1 cellular context compared by ENCODE assay signal in genomic region chr2:70553584-70554337, GRCh38.
TF ChIP-seq lines count a peak whose summit lies in the region.

TGFA (minus strand) TSS chr2:70553826; CDS start chr2:70553767, 59 bp downstream.

TF ChIP-seq in HepG2, 621 proteins besides CTCF, POLR2A, EP300 and RAD21 (continued from another document and continues in another):
- TF ChIP-seq GMEB1 (CRISPR knock-in tag; IDR thresholded peaks at IDR 0.05; ENCODE audit: borderline replicate concordance), result peak; percentile 72
- no peak for TF ChIP-seq ZNF207 (IDR thresholded peaks at IDR 0.05; ENCODE audit: borderline replicate concordance)
- TF ChIP-seq NFYB (CRISPR knock-in tag; IDR thresholded peaks at IDR 0.05), result no peak
- TF ChIP-seq MTA1 (CRISPR knock-in tag; IDR thresholded peaks at IDR 0.05; ENCODE audit: borderline replicate concordance), result 0 out of 2 replicates have a peak, but pooled peaks have one; percentile 55
- TF ChIP-seq RXRB (CRISPR knock-in tag; IDR thresholded peaks at IDR 0.05; ENCODE audit: borderline replicate concordance), result peak; percentile 55; the same call in 1 of the 2 replicates
- TF ChIP-seq U2AF1 (optimal IDR thresholded peaks at IDR 0.05; ENCODE audit: low read depth, low read length), result no peak
- TF ChIP-seq ATM (IDR thresholded peaks at IDR 0.05; ENCODE audit: borderline replicate concordance), result no peak
- TF ChIP-seq TFE3 (CRISPR knock-in tag; IDR thresholded peaks at IDR 0.05), result peak; percentile 25; the same call in 1 of the 2 replicates
- TF ChIP-seq PRMT3 (CRISPR knock-in tag; IDR thresholded peaks at IDR 0.05; ENCODE audit: borderline replicate concordance, low read depth), result no peak
- peak; percentile 19 for TF ChIP-seq IKZF4 (CRISPR knock-in tag; IDR thresholded peaks at IDR 0.05; ENCODE audit: borderline replicate concordance, low read depth, not compliant biosample characterization)
- TF ChIP-seq ZNF547 (CRISPR knock-in tag; IDR thresholded peaks at IDR 0.05), result peak; percentile 88
- 0 out of 2 replicates have a peak, but pooled peaks have one; percentile 28 for TF ChIP-seq THAP11 (CRISPR knock-in tag; IDR thresholded peaks at IDR 0.05)
- TF ChIP-seq POLR2AphosphoS5 (IDR thresholded peaks at IDR 0.05; ENCODE audit: low read depth, low read length), result 0 out of 2 replicates have a peak, but pooled peaks have one; percentile 23
- no peak for TF ChIP-seq ZNF160 (CRISPR knock-in tag; IDR thresholded peaks at IDR 0.05)
- TF ChIP-seq ZNF274 (CRISPR knock-in tag; IDR thresholded peaks at IDR 0.05), result no peak; the same call in 1 of the 2 replicates
- no peak for TF ChIP-seq SATB2 (CRISPR knock-in tag; IDR thresholded peaks at IDR 0.05)
- TF ChIP-seq ZNF431 (CRISPR knock-in tag; IDR thresholded peaks at IDR 0.05; ENCODE audit: borderline replicate concordance, low read depth), result 0 out of 2 replicates have a peak, but pooled peaks have one; percentile 21
- TF ChIP-seq KDM1A (CRISPR knock-in tag; IDR thresholded peaks at IDR 0.05), result no peak
- no peak for TF ChIP-seq ZNF326 (CRISPR knock-in tag; IDR thresholded peaks at IDR 0.05; ENCODE audit: borderline replicate concordance)
- TF ChIP-seq GATAD1 (CRISPR knock-in tag; IDR thresholded peaks at IDR 0.05), result peak; percentile 12
- TF ChIP-seq RCOR2 (CRISPR knock-in tag; IDR thresholded peaks at IDR 0.05), result no peak
- peak; percentile 49; the same call in 1 of the 2 replicates for TF ChIP-seq ZNF331 (CRISPR knock-in tag; IDR thresholded peaks at IDR 0.05)
- TF ChIP-seq ZNF383 (CRISPR knock-in tag; IDR thresholded peaks at IDR 0.05; ENCODE audit: borderline replicate concordance), result no peak
- TF ChIP-seq TCF12 (IDR thresholded peaks at IDR 0.05), result no peak
- 0 out of 2 replicates have a peak, but pooled peaks have one; percentile 21 for TF ChIP-seq TCF12 (CRISPR knock-in tag; IDR thresholded peaks at IDR 0.05)
- TF ChIP-seq DMAP1 (CRISPR knock-in tag; IDR thresholded peaks at IDR 0.05), result peak; percentile 73; the same call in 1 of the 2 replicates
- TF ChIP-seq ZNF276 (CRISPR knock-in tag; IDR thresholded peaks at IDR 0.05; ENCODE audit: low read depth), result no peak; the same call in 1 of the 2 replicates
- peak; percentile 28; the same call in 1 of the 2 replicates for TF ChIP-seq ARID5B (CRISPR knock-in tag; IDR thresholded peaks at IDR 0.05)
- TF ChIP-seq HIC2 (CRISPR knock-in tag; IDR thresholded peaks at IDR 0.05; ENCODE audit: low read depth), result peak; percentile 89
- TF ChIP-seq ZNF292 (CRISPR knock-in tag; IDR thresholded peaks at IDR 0.05; ENCODE audit: borderline replicate concordance, low read depth), result 0 out of 2 replicates have a peak, but pooled peaks have one; percentile 20
- TF ChIP-seq ZNF256 (CRISPR knock-in tag; conservative IDR thresholded peaks at IDR 0.05), result no peak
- TF ChIP-seq TFAP4 (IDR thresholded peaks at IDR 0.05; ENCODE audit: borderline replicate concordance, low read depth), result peak; percentile 43; the same call in 1 of the 2 replicates
- TF ChIP-seq ZNF784 (CRISPR knock-in tag; IDR thresholded peaks at IDR 0.05; ENCODE audit: borderline replicate concordance), result no peak; the same call in 1 of the 2 replicates
- TF ChIP-seq GABPB1 (CRISPR knock-in tag; IDR thresholded peaks at IDR 0.05), result peak; percentile 87
- TF ChIP-seq ZNF597 (CRISPR knock-in tag; IDR thresholded peaks at IDR 0.05), result no peak
- TF ChIP-seq ZNF543 (CRISPR knock-in tag; IDR thresholded peaks at IDR 0.05), result peak; percentile 40; the same call in 1 of the 2 replicates
- TF ChIP-seq ZNF460 (CRISPR knock-in tag; IDR thresholded peaks at IDR 0.05; ENCODE audit: borderline replicate concordance), result no peak
- peak; percentile 75 for TF ChIP-seq KDM4B (CRISPR knock-in tag; IDR thresholded peaks at IDR 0.05)
- TF ChIP-seq ZNF142 (CRISPR knock-in tag; IDR thresholded peaks at IDR 0.05), result peak; percentile 65; the same call in 1 of the 2 replicates
- no peak for TF ChIP-seq SCMH1 (CRISPR knock-in tag; IDR thresholded peaks at IDR 0.05; ENCODE audit: borderline replicate concordance)
- no peak for TF ChIP-seq ZNF775 (CRISPR knock-in tag; IDR thresholded peaks at IDR 0.05; ENCODE audit: borderline replicate concordance)
